3 cellular contexts compared by ENCODE assay signal in genomic region chr21:40757366-40757765, GRCh38.
"Had no signal": no experiment of that assay in that cellular context is flagged by ENCODE, and none has a peak within 500 bp of the region (broad histone marks: within the 10 kb centered on the region; RNA-seq: fewer than 3 reads in every experiment).

No MANE protein-coding gene starts in this region.

- ATAC-seq: GM12878 had no signal

- DNase-seq: GDM1, GF-D8 had no signal

- H3K4me3 ChIP-seq: GM12878 had no signal
